ENCODE assay signal across 30 cellular contexts in the genomic region with DNA sequence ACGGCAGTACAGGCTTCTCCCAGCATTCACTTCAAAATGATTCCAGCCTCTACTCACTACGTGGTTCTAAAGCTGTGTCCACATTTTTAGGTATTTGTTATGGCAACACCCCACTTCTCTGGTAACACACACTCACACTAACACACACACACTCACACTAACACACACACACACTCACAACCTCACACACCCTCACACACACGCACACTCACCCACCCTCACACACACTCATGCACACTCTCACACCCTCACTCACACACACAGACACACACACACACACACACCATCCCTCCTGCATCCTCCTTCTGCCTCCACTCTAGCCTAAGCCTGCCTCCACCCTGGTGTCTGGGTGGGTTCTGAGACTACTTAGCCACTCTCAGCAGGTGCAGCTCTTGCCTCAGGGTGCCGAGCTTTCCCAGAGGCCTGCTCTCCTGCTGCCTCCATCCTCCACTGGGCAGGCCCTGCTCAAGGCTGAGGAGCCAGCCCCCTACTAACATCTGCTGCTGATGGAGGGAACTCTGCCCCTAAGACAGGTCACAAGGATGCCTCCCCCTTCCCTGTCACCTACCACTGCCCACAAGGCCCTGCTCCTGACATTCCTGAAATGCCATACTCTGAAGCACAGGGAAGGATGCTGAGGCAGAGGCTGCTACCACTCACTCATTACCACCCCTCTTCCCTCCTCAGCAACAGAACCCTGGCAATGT.
DNase-seq lines count a peak whose midpoint lies in the region; ATAC-seq lines count a peak whose summit lies in the region.
"Had no signal": no experiment of that assay in that cellular context is flagged by ENCODE, and none has a peak within 500 bp of the region (broad histone marks: within the 10 kb centered on the region; RNA-seq: fewer than 3 reads in every experiment).

No MANE protein-coding gene starts in this region.

- no peak for ATAC-seq in activated CD8-positive, alpha-beta memory T cell treated with anti-CD3 and anti-CD28 coated beads, Interleukin-2, amount 10 ng/mL, durations not matched to agents 7 days and 5 days
- no peak for ATAC-seq in HG03095 (IDR thresholded peaks at IDR 0.05; ENCODE audit: unreplicated experiment)
- ATAC-seq: A549; activated T-helper 17 cell treated with anti-CD3 and anti-CD28 coated beads, Interleukin-2, amount 50 U/mL, for 72 hours; gastrocnemius medialis; left lobe of liver; Panc1; stimulated activated naive CD8-positive, alpha-beta T cell treated with anti-CD3 and anti-CD28 coated beads, Interleukin-15, amount 100 ng/mL, for 72 hours had no signal

- no peaks in the 10 kb centered on the region for H3K4me1 Mint-ChIP-seq in activated CD8-positive, alpha-beta memory T cell treated with anti-CD3 and anti-CD28 coated beads, Interleukin-2, amount 10 ng/mL, durations not matched to agents 7 days and 5 days
- H3K4me1 Mint-ChIP-seq: activated CD4-positive, alpha-beta T cell treated with anti-CD3 and anti-CD28 coated beads, Interleukin-2, amount 10 ng/mL, durations not matched to agents 7 days and 5 days; activated T-helper 17 cell treated with anti-CD3 and anti-CD28 coated beads, Interleukin-2, amount 50 U/mL, for 72 hours; CD8-positive, alpha-beta memory T cell; memory B cell; stimulated activated naive CD8-positive, alpha-beta T cell treated with anti-CD3 and anti-CD28 coated beads, Interleukin-15, amount 100 ng/mL, for 72 hours had no signal

- DNase-seq in activated CD8-positive, alpha-beta memory T cell treated with anti-CD3 and anti-CD28 coated beads, Interleukin-2, amount 10 ng/mL, durations not matched to agents 7 days and 5 days: peak; percentile 27
- no peak for DNase-seq in activated CD8-positive, alpha-beta memory T cell treated with anti-CD3 and anti-CD28 coated beads, Interleukin-2, amount 50 U/mL, for 48 hours
- DNase-seq in islet precursor cell (peak; percentile 67), HAP-1 (ENCODE audit: low spot score in 2 of 2) (no peak), DMS 273 (lab: John Stamatoyannopoulos, UW; ENCODE audit: unreplicated experiment) (no peak)
- DNase-seq: activated CD4-positive, alpha-beta T cell treated with anti-CD3 and anti-CD28 coated beads, Interleukin-2, amount 10 ng/mL, durations not matched to agents 7 days and 5 days; AML-193; caudate nucleus; CD8-positive, alpha-beta memory T cell; dermis blood vessel endothelial cell; gastrocnemius medialis; NCI-H2029; NCI-H526 treated with DMSO at 0.1 percent for 48 hours; SHP77; stimulated activated naive CD8-positive, alpha-beta T cell treated with anti-CD3 and anti-CD28 coated beads, Interleukin-15, amount 100 ng/mL, for 72 hours; T-helper 9 cell; tibial artery had no signal

- in situ Hi-C loops in HAP-1 (cut with MboI; ENCODE audit: low sequenced_read_pairs): no loop called here

- H3K27me3 ChIP-seq in HAP-1 (ENCODE audit: low read depth): no peaks in the 10 kb centered on the region
- H3K27me3 ChIP-seq: gastrocnemius medialis, neutrophil had no signal

- H3K4me3 ChIP-seq in HAP-1: no peak overlapping the region
- H3K4me3 ChIP-seq: A549, gastrocnemius medialis, skin epidermis, tibial artery had no signal

- H3K9me3 ChIP-seq in HAP-1: no peaks in the 10 kb centered on the region
- H3K9me3 ChIP-seq: A549, gastrocnemius medialis, neutrophil, tibial artery had no signal

- peaks cover 7% of the 10 kb centered on the region for H3K27me3 Mint-ChIP-seq in activated CD8-positive, alpha-beta memory T cell treated with anti-CD3 and anti-CD28 coated beads, Interleukin-2, amount 10 ng/mL, durations not matched to agents 7 days and 5 days
- H3K27me3 Mint-ChIP-seq: activated naive CD8-positive, alpha-beta T cell; activated T-helper 17 cell treated with anti-CD3 and anti-CD28 coated beads, Interleukin-2, amount 50 U/mL, for 72 hours; stimulated activated naive CD8-positive, alpha-beta T cell treated with anti-CD3 and anti-CD28 coated beads, Interleukin-15, amount 100 ng/mL, for 72 hours had no signal

- CTCF ChIA-PET in activated CD8-positive, alpha-beta memory T cell treated with anti-CD3 and anti-CD28 coated beads, Interleukin-2, amount 10 ng/mL, durations not matched to agents 7 days and 5 days (lab: Charles Lee): interaction anchor here (1.1 kb wide), 1 partner anchor 8 kb away, joined by 3 read pairs; no protein-coding TSS in a partner anchor

- H3K27ac ChIP-seq in angular gyrus (ENCODE audit: low read depth, low read length): peak overlapping the region; percentile 41
- H3K27ac ChIP-seq in temporal lobe (ENCODE audit: low read depth, low read length): peak overlapping the region; percentile 45
- H3K27ac ChIP-seq: A549, gastrocnemius medialis, neutrophil, tibial artery, VCaP had no signal

- no peaks in the 10 kb centered on the region for H3K4me1 ChIP-seq in HAP-1
- H3K4me1 ChIP-seq: A549 had no signal

- H3K36me3 ChIP-seq in HAP-1 (replicated peaks): no peaks in the 10 kb centered on the region
- H3K36me3 ChIP-seq: gastrocnemius medialis, neutrophil, tibial artery had no signal

- H3K27ac Mint-ChIP-seq in activated CD8-positive, alpha-beta memory T cell treated with anti-CD3 and anti-CD28 coated beads, Interleukin-2, amount 10 ng/mL, durations not matched to agents 7 days and 5 days: no peak overlapping the region
- H3K27ac Mint-ChIP-seq: activated CD4-positive, alpha-beta T cell treated with anti-CD3 and anti-CD28 coated beads, Interleukin-2, amount 10 ng/mL, durations not matched to agents 7 days and 5 days; activated naive CD8-positive, alpha-beta T cell; activated T-helper 17 cell treated with anti-CD3 and anti-CD28 coated beads, Interleukin-2, amount 50 U/mL, for 72 hours; memory B cell had no signal

- H3K36me3 Mint-ChIP-seq in activated CD8-positive, alpha-beta memory T cell treated with anti-CD3 and anti-CD28 coated beads, Interleukin-2, amount 10 ng/mL, durations not matched to agents 7 days and 5 days: no peaks in the 10 kb centered on the region
- H3K36me3 Mint-ChIP-seq: activated naive CD8-positive, alpha-beta T cell; IgD-negative memory B cell; memory B cell had no signal

- H3K9me3 Mint-ChIP-seq in activated CD8-positive, alpha-beta memory T cell treated with anti-CD3 and anti-CD28 coated beads, Interleukin-2, amount 10 ng/mL, durations not matched to agents 7 days and 5 days (ENCODE audit: low read depth): no peaks in the 10 kb centered on the region
- H3K9me3 Mint-ChIP-seq: activated CD4-positive, alpha-beta T cell treated with anti-CD3 and anti-CD28 coated beads, Interleukin-2, amount 10 ng/mL, durations not matched to agents 7 days and 5 days; activated T-helper 17 cell treated with anti-CD3 and anti-CD28 coated beads, Interleukin-2, amount 50 U/mL, for 72 hours; CD8-positive, alpha-beta memory T cell; IgD-negative memory B cell; memory B cell; stimulated activated naive CD8-positive, alpha-beta T cell treated with anti-CD3 and anti-CD28 coated beads, Interleukin-15, amount 100 ng/mL, for 72 hours had no signal

- no peak overlapping the region for H3K4me3 Mint-ChIP-seq in activated CD8-positive, alpha-beta memory T cell treated with anti-CD3 and anti-CD28 coated beads, Interleukin-2, amount 10 ng/mL, durations not matched to agents 7 days and 5 days
- H3K4me3 Mint-ChIP-seq: activated CD4-positive, alpha-beta T cell treated with anti-CD3 and anti-CD28 coated beads, Interleukin-2, amount 10 ng/mL, durations not matched to agents 7 days and 5 days; activated naive CD8-positive, alpha-beta T cell; activated T-helper 17 cell treated with anti-CD3 and anti-CD28 coated beads, Interleukin-2, amount 50 U/mL, for 72 hours; CD8-positive, alpha-beta memory T cell; memory B cell; stimulated activated naive CD8-positive, alpha-beta T cell treated with anti-CD3 and anti-CD28 coated beads, Interleukin-15, amount 100 ng/mL, for 72 hours had no signal

Comparison
In these comparisons a context has a peak if more than half of its experiments do, and no peak if none do; other contexts are left out.
1. DNase-seq: peak in activated CD8-positive, alpha-beta memory T cell treated with anti-CD3 and anti-CD28 coated beads, Interleukin-2, amount 10 ng/mL, durations not matched to agents 7 days and 5 days (single experiment) and islet precursor cell (single experiment); none in activated CD8-positive, alpha-beta memory T cell treated with anti-CD3 and anti-CD28 coated beads, Interleukin-2, amount 50 U/mL, for 48 hours (single experiment), HAP-1 (0 of 2) and DMS 273 (single experiment).